In the genomic region with DNA sequence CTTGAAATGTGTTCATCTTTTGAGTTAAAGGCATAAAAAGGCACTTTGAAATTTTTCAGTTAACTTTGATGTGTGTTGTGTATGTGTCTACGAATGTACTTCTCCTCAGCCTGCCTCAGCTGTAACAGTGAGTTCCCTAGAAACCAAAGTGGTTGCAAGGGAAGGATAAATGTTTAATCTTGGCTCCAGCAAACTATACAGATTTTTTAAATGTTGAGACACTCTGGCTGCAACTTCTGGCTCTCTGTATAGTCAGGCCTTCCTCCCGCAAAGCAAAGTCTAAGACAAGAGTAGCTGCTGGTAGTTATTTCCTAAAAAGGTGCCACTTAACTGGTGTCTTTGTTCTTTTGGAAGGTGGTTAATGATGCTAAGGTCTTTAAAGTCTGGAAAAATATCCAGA, we compare ENCODE assay signal across 17 cellular contexts. TPM values are rescaled to one million over a fixed set of nuclear protein-coding genes. Genes with fewer than 3 reads are reported as not detected.
DNase-seq lines count a peak whose midpoint lies in the region; ATAC-seq and TF ChIP-seq lines count a peak whose summit lies in the region.
"Had no signal": no experiment of that assay in that cellular context is flagged by ENCODE, and none has a peak within 500 bp of the region (broad histone marks: within the 10 kb centered on the region; RNA-seq: fewer than 3 reads in every experiment).

No MANE protein-coding gene starts in this region.

- 0 out of 3 replicates have a peak, but pooled peaks have one; percentile 35 for ATAC-seq in DND-41 (ENCODE audit: insufficient read depth, low read depth)
- ATAC-seq in HG02885 (IDR thresholded peaks at IDR 0.05; ENCODE audit: poor library complexity, unreplicated experiment): no peak

- H4K20me1 ChIP-seq in DND-41 (ENCODE audit: insufficient read depth, low read length) (peaks cover 8% of the 10 kb centered on the region; the same call in 1 of the 2 replicates), neural progenitor cell (ENCODE audit: low read depth) (peaks cover 52% of the 10 kb centered on the region), OCI-LY7 (ENCODE audit: insufficient read depth, low read length) (no peaks in the 10 kb centered on the region)

- POLR2A ChIA-PET in OCI-LY7 (lab: Charles Lee): interaction anchor here (1.3 kb wide), 1 partner anchor 12 kb away, joined by 3 read pairs; no protein-coding TSS in a partner anchor

- TF ChIP-seq CTCF in DND-41 (IDR thresholded peaks at IDR 0.05; ENCODE audit: borderline replicate concordance, extremely low read depth, low read length, poor library complexity, severe bottlenecking) (no peak), neural progenitor cell (IDR thresholded peaks at IDR 0.05) (no peak), OCI-LY7 (conservative IDR thresholded peaks at IDR 0.05; ENCODE audit: low read length) (no peak), GM13977 (IDR thresholded peaks at IDR 0.05; ENCODE audit: extremely low read depth, insufficient read depth, missing control alignments) (no peak)

- no peaks in the 10 kb centered on the region for H3F3A ChIP-seq in neural progenitor cell (ENCODE audit: low read depth)

- CTCF ChIA-PET in OCI-LY7 (lab: Charles Lee; ENCODE audit: unreplicated experiment): no interaction called here

- intact Hi-C loops in OCI-LY7 (cut with micrococcal nuclease; ENCODE audit: unreplicated experiment): no loop called here

- no peaks in the 10 kb centered on the region for H3K27me3 Mint-ChIP-seq in neural progenitor cell (ENCODE audit: insufficient read depth, low read depth)

- peaks cover 18% of the 10 kb centered on the region for H3K9me3 Mint-ChIP-seq in neural progenitor cell

- H3K9me2 ChIP-seq in OCI-LY7 (ENCODE audit: insufficient read depth, low read length): no peaks in the 10 kb centered on the region

- H3K9ac ChIP-seq in DND-41 (ENCODE audit: low read depth, low read length) (no peak overlapping the region), neural progenitor cell (no peak overlapping the region)

- H3K36me3 Mint-ChIP-seq in neural progenitor cell: peaks cover 23% of the 10 kb centered on the region

- BruUV-seq in OCI-LY7 (replicated peaks; lab: Mats Ljungman, UMichigan): no TSS peak

- H3K4me2 ChIP-seq in DND-41 (ENCODE audit: insufficient read depth, low read length) (no peak overlapping the region), neural progenitor cell (peak overlapping the region; percentile 31), OCI-LY7 (ENCODE audit: low read length) (no peak overlapping the region)

- no peak overlapping the region for H3K27ac ChIP-seq in DND-41 (ENCODE audit: low read length)
- H3K27ac ChIP-seq in neural progenitor cell: peak overlapping the region; percentile 20
- H3K27ac ChIP-seq in OCI-LY7 (ENCODE audit: low read depth, low read length, poor library complexity, severe bottlenecking): no peak overlapping the region
- H3K27ac ChIP-seq: SK-N-MC had no signal

- no peak overlapping the region for H3K4me3 Mint-ChIP-seq in neural progenitor cell

- H3K4me1 ChIP-seq in DND-41 (ENCODE audit: insufficient read depth, low read length): no peaks in the 10 kb centered on the region
- H3K4me1 ChIP-seq in neural progenitor cell: peaks cover 29% of the 10 kb centered on the region
- H3K4me1 ChIP-seq in OCI-LY7 (ENCODE audit: insufficient read depth, low read length, poor library complexity, severe bottlenecking): no peaks in the 10 kb centered on the region

- H3K36me3 ChIP-seq in DND-41 (ENCODE audit: insufficient read depth, low read length) (peaks cover 5% of the 10 kb centered on the region; the same call in 1 of the 2 replicates), neural progenitor cell (no peaks in the 10 kb centered on the region), OCI-LY7 (ENCODE audit: insufficient read depth, low read length) (no peaks in the 10 kb centered on the region)

- H3K27ac Mint-ChIP-seq in neural progenitor cell: peak overlapping the region; percentile 32

- peaks cover 29% of the 10 kb centered on the region for H3K4me1 Mint-ChIP-seq in neural progenitor cell

- H3K79me2 ChIP-seq in DND-41 (ENCODE audit: insufficient read depth, low read length) (peaks cover 17% of the 10 kb centered on the region; the same call in 1 of the 2 replicates), neural progenitor cell (ENCODE audit: low read depth) (peaks cover 91% of the 10 kb centered on the region), OCI-LY7 (ENCODE audit: insufficient read depth, low read depth, low read length) (no peaks in the 10 kb centered on the region)

- H3K27me3 ChIP-seq in DND-41 (ENCODE audit: insufficient read depth, low read length, poor library complexity) (no peaks in the 10 kb centered on the region), neural progenitor cell (no peaks in the 10 kb centered on the region)

- DNase-seq in Ammon's horn (ENCODE audit: low spot score) (peak; percentile 22), DND-41 (no peak), fibroblast of peridontal ligament (ENCODE audit: extremely low read depth) (peak; percentile 25), neural progenitor cell (ENCODE audit: low spot score) (no peak), NCI-H128 (lab: John Stamatoyannopoulos, UW; ENCODE audit: unreplicated experiment) (no peak), OCI-LY7 (ENCODE audit: low spot score) (no peak), GM13977 (ENCODE audit: low spot score) (no peak)
- DNase-seq: ACHN, AML-193, Caco-2, DMS153, NCI-H1092 treated with DMSO at 0.1 percent for 48 hours, NCI-H187, NCI-H2171, NCI-H446 treated with DMSO at 0.1 percent for 48 hours had no signal

- in situ Hi-C loops in GM13977 (cut with MboI; ENCODE audit: low pct_unique_long_range_greater_than_20kb, low sequenced_read_pairs, unreplicated experiment): loop anchor here (25.0 kb wide), 1 partner anchor 443 kb away; no protein-coding TSS in a partner anchor

- H3K9me3 ChIP-seq in DND-41 (ENCODE audit: insufficient read depth, low read length, severe bottlenecking) (no peaks in the 10 kb centered on the region), neural progenitor cell (ENCODE audit: low read depth) (no peaks in the 10 kb centered on the region), OCI-LY7 (ENCODE audit: low read length) (no peaks in the 10 kb centered on the region)
- H3K9me3 ChIP-seq: Caco-2 had no signal

- no peak overlapping the region for H3K4me3 ChIP-seq in DND-41 (ENCODE audit: low read depth in 1 of 2, low read length in 2 of 2)
- no peak overlapping the region for H3K4me3 ChIP-seq in neural progenitor cell
- no peak overlapping the region for H3K4me3 ChIP-seq in OCI-LY7 (ENCODE audit: low read depth, low read length, poor library complexity, severe bottlenecking)
- H3K4me3 ChIP-seq: SK-N-MC had no signal

- H2AFZ ChIP-seq in DND-41 (ENCODE audit: low read depth, low read length): no peak overlapping the region
- no peak overlapping the region for H2AFZ ChIP-seq in neural progenitor cell (replicated peaks)
- H2AFZ ChIP-seq in OCI-LY7 (ENCODE audit: low read length): no peak overlapping the region

RNA-seq across cellular contexts. Expression of gene DERA, which starts 8.4 kb away (rescaled TPM):
- total RNA-seq in neural progenitor cell (ENCODE audit: low replicate concordance) (64.6 and 91.2 TPM in 2 replicates), OCI-LY7 (2022) (87.2 and 103 TPM in 2 replicates)
- total RNA-seq in OCI-LY7 (2014; rRNA removed; shearing (Covaris generic)): 54.9 and 68.6 TPM in 2 replicates

RNA-seq across cellular contexts. Expression of gene STRAP, which starts 37.3 kb away (rescaled TPM):
- 180 and 303 TPM in 2 replicates for total RNA-seq in neural progenitor cell (ENCODE audit: low replicate concordance)
- total RNA-seq in OCI-LY7 (2014; rRNA removed; shearing (Covaris generic)): 43.1 and 45.5 TPM in 2 replicates
- 99.5 and 107 TPM in 2 replicates for total RNA-seq in OCI-LY7 (2022)

Comparison
In these comparisons a context has a peak if more than half of its experiments do, and no peak if none do; other contexts are left out.
1. DNase-seq: peak in Ammon's horn (single experiment) and fibroblast of peridontal ligament (single experiment); none in DND-41 (single experiment), neural progenitor cell (single experiment), NCI-H128 (single experiment), OCI-LY7 (single experiment) and GM13977 (single experiment).